ENCODE assay signal across 1 cellular context in the genomic region with DNA sequence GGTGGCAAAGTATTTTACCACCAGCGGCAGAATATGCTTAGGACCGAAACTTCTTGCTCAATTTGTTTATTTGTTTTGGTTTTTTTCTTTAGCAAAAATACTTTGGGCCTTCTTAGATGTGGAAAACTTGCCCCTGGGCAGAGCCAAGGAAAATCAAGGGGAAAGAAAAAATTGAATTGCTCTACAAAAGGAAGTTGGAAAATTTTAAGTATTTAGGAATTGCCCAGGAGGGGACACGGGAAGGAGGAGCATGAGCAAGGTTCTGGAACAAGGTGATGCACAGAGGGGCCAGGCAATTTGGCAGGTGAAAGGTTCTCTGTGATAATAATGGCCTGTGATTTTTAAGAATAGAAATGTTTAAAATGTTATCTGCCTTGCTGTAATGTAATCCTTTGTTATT.
TF ChIP-seq lines count a peak whose summit lies in the region.

No MANE protein-coding gene starts in this region.

TF ChIP-seq in GM23338, 12 proteins besides CTCF, POLR2A, EP300 and RAD21:
- no peak for TF ChIP-seq JUNB (IDR thresholded peaks at IDR 0.05; ENCODE audit: unreplicated experiment)
- no peak for TF ChIP-seq CREB1 (CRISPR knock-in tag; IDR thresholded peaks at IDR 0.05; ENCODE audit: low read depth)
- TF ChIP-seq ZNF114 (CRISPR knock-in tag; IDR thresholded peaks at IDR 0.05) = no peak
- TF ChIP-seq, protein P1, sequence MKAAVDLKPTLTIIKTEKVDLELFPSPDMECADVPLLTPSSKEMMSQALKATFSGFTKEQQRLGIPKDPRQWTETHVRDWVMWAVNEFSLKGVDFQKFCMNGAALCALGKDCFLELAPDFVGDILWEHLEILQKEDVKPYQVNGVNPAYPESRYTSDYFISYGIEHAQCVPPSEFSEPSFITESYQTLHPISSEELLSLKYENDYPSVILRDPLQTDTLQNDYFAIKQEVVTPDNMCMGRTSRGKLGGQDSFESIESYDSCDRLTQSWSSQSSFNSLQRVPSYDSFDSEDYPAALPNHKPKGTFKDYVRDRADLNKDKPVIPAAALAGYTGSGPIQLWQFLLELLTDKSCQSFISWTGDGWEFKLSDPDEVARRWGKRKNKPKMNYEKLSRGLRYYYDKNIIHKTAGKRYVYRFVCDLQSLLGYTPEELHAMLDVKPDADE (IDR thresholded peaks at IDR 0.05) = no peak
- TF ChIP-seq, protein P2, sequence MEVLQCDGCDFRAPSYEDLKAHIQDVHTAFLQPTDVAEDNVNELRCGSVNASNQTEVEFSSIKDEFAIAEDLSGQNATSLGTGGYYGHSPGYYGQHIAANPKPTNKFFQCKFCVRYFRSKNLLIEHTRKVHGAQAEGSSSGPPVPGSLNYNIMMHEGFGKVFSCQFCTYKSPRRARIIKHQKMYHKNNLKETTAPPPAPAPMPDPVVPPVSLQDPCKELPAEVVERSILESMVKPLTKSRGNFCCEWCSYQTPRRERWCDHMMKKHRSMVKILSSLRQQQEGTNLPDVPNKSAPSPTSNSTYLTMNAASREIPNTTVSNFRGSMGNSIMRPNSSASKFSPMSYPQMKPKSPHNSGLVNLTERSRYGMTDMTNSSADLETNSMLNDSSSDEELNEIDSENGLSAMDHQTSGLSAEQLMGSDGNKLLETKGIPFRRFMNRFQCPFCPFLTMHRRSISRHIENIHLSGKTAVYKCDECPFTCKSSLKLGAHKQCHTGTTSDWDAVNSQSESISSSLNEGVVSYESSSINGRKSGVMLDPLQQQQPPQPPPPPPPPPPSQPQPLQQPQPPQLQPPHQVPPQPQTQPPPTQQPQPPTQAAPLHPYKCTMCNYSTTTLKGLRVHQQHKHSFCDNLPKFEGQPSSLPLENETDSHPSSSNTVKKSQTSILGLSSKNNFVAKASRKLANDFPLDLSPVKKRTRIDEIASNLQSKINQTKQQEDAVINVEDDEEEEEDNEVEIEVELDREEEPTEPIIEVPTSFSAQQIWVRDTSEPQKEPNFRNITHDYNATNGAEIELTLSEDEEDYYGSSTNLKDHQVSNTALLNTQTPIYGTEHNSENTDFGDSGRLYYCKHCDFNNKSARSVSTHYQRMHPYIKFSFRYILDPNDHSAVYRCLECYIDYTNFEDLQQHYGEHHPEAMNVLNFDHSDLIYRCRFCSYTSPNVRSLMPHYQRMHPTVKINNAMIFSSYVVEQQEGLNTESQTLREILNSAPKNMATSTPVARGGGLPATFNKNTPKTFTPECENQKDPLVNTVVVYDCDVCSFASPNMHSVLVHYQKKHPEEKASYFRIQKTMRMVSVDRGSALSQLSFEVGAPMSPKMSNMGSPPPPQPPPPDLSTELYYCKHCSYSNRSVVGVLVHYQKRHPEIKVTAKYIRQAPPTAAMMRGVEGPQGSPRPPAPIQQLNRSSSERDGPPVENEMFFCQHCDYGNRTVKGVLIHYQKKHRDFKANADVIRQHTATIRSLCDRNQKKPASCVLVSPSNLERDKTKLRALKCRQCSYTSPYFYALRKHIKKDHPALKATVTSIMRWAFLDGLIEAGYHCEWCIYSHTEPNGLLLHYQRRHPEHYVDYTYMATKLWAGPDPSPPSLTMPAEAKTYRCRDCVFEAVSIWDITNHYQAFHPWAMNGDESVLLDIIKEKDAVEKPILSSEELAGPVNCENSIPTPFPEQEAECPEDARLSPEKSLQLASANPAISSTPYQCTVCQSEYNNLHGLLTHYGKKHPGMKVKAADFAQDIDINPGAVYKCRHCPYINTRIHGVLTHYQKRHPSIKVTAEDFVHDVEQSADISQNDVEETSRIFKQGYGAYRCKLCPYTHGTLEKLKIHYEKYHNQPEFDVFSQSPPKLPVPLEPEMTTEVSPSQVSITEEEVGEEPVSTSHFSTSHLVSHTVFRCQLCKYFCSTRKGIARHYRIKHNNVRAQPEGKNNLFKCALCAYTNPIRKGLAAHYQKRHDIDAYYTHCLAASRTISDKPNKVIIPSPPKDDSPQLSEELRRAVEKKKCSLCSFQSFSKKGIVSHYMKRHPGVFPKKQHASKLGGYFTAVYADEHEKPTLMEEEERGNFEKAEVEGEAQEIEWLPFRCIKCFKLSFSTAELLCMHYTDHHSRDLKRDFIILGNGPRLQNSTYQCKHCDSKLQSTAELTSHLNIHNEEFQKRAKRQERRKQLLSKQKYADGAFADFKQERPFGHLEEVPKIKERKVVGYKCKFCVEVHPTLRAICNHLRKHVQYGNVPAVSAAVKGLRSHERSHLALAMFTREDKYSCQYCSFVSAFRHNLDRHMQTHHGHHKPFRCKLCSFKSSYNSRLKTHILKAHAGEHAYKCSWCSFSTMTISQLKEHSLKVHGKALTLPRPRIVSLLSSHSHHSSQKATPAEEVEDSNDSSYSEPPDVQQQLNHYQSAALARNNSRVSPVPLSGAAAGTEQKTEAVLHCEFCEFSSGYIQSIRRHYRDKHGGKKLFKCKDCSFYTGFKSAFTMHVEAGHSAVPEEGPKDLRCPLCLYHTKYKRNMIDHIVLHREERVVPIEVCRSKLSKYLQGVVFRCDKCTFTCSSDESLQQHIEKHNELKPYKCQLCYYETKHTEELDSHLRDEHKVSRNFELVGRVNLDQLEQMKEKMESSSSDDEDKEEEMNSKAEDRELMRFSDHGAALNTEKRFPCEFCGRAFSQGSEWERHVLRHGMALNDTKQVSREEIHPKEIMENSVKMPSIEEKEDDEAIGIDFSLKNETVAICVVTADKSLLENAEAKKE (CRISPR knock-in tag; IDR thresholded peaks at IDR 0.05) = no peak
- TF ChIP-seq ZNF331 (CRISPR knock-in tag; IDR thresholded peaks at IDR 0.05; ENCODE audit: low read depth) = no peak
- TF ChIP-seq EZH2phosphoT487 (IDR thresholded peaks at IDR 0.05; ENCODE audit: unreplicated experiment) = no peak
- TF ChIP-seq STAT1 (IDR thresholded peaks at IDR 0.05; ENCODE audit: unreplicated experiment) = no peak
- no peak for TF ChIP-seq NANOG (IDR thresholded peaks at IDR 0.05; ENCODE audit: borderline replicate concordance)
- TF ChIP-seq, protein P3, sequence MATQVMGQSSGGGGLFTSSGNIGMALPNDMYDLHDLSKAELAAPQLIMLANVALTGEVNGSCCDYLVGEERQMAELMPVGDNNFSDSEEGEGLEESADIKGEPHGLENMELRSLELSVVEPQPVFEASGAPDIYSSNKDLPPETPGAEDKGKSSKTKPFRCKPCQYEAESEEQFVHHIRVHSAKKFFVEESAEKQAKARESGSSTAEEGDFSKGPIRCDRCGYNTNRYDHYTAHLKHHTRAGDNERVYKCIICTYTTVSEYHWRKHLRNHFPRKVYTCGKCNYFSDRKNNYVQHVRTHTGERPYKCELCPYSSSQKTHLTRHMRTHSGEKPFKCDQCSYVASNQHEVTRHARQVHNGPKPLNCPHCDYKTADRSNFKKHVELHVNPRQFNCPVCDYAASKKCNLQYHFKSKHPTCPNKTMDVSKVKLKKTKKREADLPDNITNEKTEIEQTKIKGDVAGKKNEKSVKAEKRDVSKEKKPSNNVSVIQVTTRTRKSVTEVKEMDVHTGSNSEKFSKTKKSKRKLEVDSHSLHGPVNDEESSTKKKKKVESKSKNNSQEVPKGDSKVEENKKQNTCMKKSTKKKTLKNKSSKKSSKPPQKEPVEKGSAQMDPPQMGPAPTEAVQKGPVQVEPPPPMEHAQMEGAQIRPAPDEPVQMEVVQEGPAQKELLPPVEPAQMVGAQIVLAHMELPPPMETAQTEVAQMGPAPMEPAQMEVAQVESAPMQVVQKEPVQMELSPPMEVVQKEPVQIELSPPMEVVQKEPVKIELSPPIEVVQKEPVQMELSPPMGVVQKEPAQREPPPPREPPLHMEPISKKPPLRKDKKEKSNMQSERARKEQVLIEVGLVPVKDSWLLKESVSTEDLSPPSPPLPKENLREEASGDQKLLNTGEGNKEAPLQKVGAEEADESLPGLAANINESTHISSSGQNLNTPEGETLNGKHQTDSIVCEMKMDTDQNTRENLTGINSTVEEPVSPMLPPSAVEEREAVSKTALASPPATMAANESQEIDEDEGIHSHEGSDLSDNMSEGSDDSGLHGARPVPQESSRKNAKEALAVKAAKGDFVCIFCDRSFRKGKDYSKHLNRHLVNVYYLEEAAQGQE (IDR thresholded peaks at IDR 0.05; ENCODE audit: unreplicated experiment) = no peak
- no peak for TF ChIP-seq POLR2AphosphoS5 (IDR thresholded peaks at IDR 0.05; ENCODE audit: low read depth)
- TF ChIP-seq EZH2 (IDR thresholded peaks at IDR 0.05; ENCODE audit: low read depth, unreplicated experiment) = no peak
